In the genomic region with DNA sequence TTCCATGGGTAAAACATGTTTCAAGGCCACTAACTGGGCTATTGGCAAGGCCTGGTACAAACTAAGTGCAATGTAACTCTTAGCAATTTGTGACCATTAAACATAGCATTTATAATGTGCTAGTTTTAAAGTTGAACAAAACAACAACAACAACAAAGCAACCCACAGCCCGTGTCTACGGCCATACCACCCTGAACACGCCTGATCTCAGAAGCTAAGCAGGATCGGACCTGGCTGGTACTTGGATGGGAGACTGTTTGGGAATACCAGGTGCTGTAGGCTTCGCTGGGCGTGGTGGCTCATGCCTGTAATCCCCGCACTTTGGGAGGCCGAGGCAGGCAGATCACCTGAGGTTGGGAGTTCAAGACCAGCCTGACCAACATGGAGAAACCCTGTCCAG, we compare ENCODE assay signal across 28 cellular contexts.
"Had no signal": no experiment of that assay in that cellular context is flagged by ENCODE, and none has a peak within 500 bp of the region (broad histone marks: within the 10 kb centered on the region; RNA-seq: fewer than 3 reads in every experiment).

No MANE protein-coding gene starts in this region.

- H3K4me1 ChIP-seq: left lung, lower lobe of right lung, prostate gland, sigmoid colon, spleen, tibial artery, upper lobe of right lung had no signal

- H3K27me3 Mint-ChIP-seq: naive thymus-derived CD8-positive, alpha-beta T cell; stimulated activated naive CD8-positive, alpha-beta T cell treated with anti-CD3 and anti-CD28 coated beads, Interleukin-15, Interleukin-2, amounts not matched to agents 100 ng/mL and 50 ng/mL, for 24 hours had no signal

- H3K27ac ChIP-seq: left lung, lower lobe of right lung, prostate gland, sigmoid colon, spleen, suprapubic skin, thoracic aorta, tibial artery, upper lobe of right lung had no signal

- H3K9me3 ChIP-seq: left lung, lower lobe of right lung, pancreas, prostate gland, sigmoid colon, spleen, suprapubic skin, thoracic aorta, tibial artery, upper lobe of right lung had no signal

- H3K36me3 Mint-ChIP-seq: immature natural killer cell; naive thymus-derived CD8-positive, alpha-beta T cell; stimulated activated effector memory CD8-positive, alpha-beta T cell treated with anti-CD3 and anti-CD28 coated beads, Interleukin-12 subunit alpha, Interleukin-12 subunit beta, amount 100 ng/mL, for 72 hours had no signal

- ATAC-seq: left colon; left lung; lower lobe of right lung; naive thymus-derived CD8-positive, alpha-beta T cell; pancreas; right cardiac atrium; stimulated activated effector memory CD8-positive, alpha-beta T cell treated with anti-CD3 and anti-CD28 coated beads, Interleukin-12 subunit alpha, Interleukin-12 subunit beta, amount 100 ng/mL, for 72 hours; upper lobe of right lung had no signal

- H3K27me3 ChIP-seq: left lung, pancreas, sigmoid colon, spleen, suprapubic skin, tibial artery, upper lobe of right lung had no signal

- H3K9me3 Mint-ChIP-seq: immature natural killer cell; naive thymus-derived CD8-positive, alpha-beta T cell; nephron; neural crest cell; stimulated activated effector memory CD8-positive, alpha-beta T cell treated with anti-CD3 and anti-CD28 coated beads, Interleukin-12 subunit alpha, Interleukin-12 subunit beta, amount 100 ng/mL, for 72 hours; stimulated activated naive CD8-positive, alpha-beta T cell treated with anti-CD3 and anti-CD28 coated beads, Interleukin-15, Interleukin-2, amounts not matched to agents 100 ng/mL and 50 ng/mL, for 24 hours had no signal

- H3K4me3 ChIP-seq: left lung, lower lobe of right lung, pancreas, prostate gland, sigmoid colon, spleen, suprapubic skin, thoracic aorta, tibial artery, upper lobe of right lung had no signal

- H3K4me1 Mint-ChIP-seq: immature natural killer cell; stimulated activated effector memory CD8-positive, alpha-beta T cell treated with anti-CD3 and anti-CD28 coated beads, Interleukin-12 subunit alpha, Interleukin-12 subunit beta, amount 100 ng/mL, for 72 hours had no signal

- H3K27ac Mint-ChIP-seq: immature natural killer cell; stimulated activated effector memory CD8-positive, alpha-beta T cell treated with anti-CD3 and anti-CD28 coated beads, Interleukin-12 subunit alpha, Interleukin-12 subunit beta, amount 100 ng/mL, for 72 hours; stimulated activated naive CD8-positive, alpha-beta T cell treated with anti-CD3 and anti-CD28 coated beads, Interleukin-15, Interleukin-2, amounts not matched to agents 100 ng/mL and 50 ng/mL, for 24 hours had no signal

- FAIRE-seq: islet of Langerhans, kidney, pancreas, small intestine had no signal

- H3K36me3 ChIP-seq: left lung, lower lobe of right lung, pancreas, prostate gland, sigmoid colon, spleen, suprapubic skin, thoracic aorta, tibial artery, upper lobe of right lung had no signal

- H3K4me3 Mint-ChIP-seq: immature natural killer cell; naive thymus-derived CD8-positive, alpha-beta T cell; nephron; neural crest cell; stimulated activated effector memory CD8-positive, alpha-beta T cell treated with anti-CD3 and anti-CD28 coated beads, Interleukin-12 subunit alpha, Interleukin-12 subunit beta, amount 100 ng/mL, for 72 hours; stimulated activated naive CD8-positive, alpha-beta T cell treated with anti-CD3 and anti-CD28 coated beads, Interleukin-15, Interleukin-2, amounts not matched to agents 100 ng/mL and 50 ng/mL, for 24 hours had no signal

- DNase-seq: immature natural killer cell; kidney; left colon; left lung; lower lobe of right lung; mammary epithelial cell; mesenchymal stem cell; naive thymus-derived CD8-positive, alpha-beta T cell; nucleus accumbens; pancreas; retina; sigmoid colon; small intestine; spleen; stimulated activated CD4-positive, alpha-beta T cell treated with anti-CD3 and anti-CD28 coated beads, Interleukin-4, amount 100 ng/mL, for 24 hours; stimulated activated naive CD4-positive, alpha-beta T cell; tibial artery; trophoblast cell; upper lobe of right lung had no signal
